Comparison of ENCODE assay signal across 1 cellular context in genomic region chr16:11105038-11105903, GRCh38.
TF ChIP-seq lines count a peak whose summit lies in the region.

No MANE protein-coding gene starts in this region.

TF ChIP-seq in K562, 482 proteins besides CTCF, POLR2A, EP300 and RAD21 (continued from another document and continues in another):
- no peak for TF ChIP-seq CHD7 (IDR thresholded peaks at IDR 0.05; ENCODE audit: low read depth, low read length)
- 0 out of 2 replicates have a peak, but pooled peaks have one; percentile 5 for TF ChIP-seq C11orf30 (IDR thresholded peaks at IDR 0.05; ENCODE audit: low read depth)
- TF ChIP-seq ZMIZ1 (IDR thresholded peaks at IDR 0.05; ENCODE audit: low read depth in 2 of 2, low read length in 2 of 2) = peak in 1 of 2 experiments; percentile 88; a peak in 2 of 4 replicates
- TF ChIP-seq RBM34 (IDR thresholded peaks at IDR 0.05; ENCODE audit: borderline replicate concordance, insufficient read depth, low read length) = no peak
- TF ChIP-seq HOMEZ (CRISPR knock-in tag; IDR thresholded peaks at IDR 0.05) = no peak
- no peak for TF ChIP-seq IFI16 (CRISPR knock-in tag; IDR thresholded peaks at IDR 0.05)
- TF ChIP-seq ZNF699 (CRISPR knock-in tag; IDR thresholded peaks at IDR 0.05; ENCODE audit: insufficient replicate concordance) = no peak
- TF ChIP-seq MTA1 (IDR thresholded peaks at IDR 0.05; ENCODE audit: borderline replicate concordance) = peak; percentile 95
- TF ChIP-seq IRF9 (tag; IDR thresholded peaks at IDR 0.05) = peak; percentile 81
- no peak for TF ChIP-seq CCAR2 (IDR thresholded peaks at IDR 0.05; ENCODE audit: low read depth, low read length)
- TF ChIP-seq RCOR1 (IDR thresholded peaks at IDR 0.05; ENCODE audit: borderline replicate concordance in 1 of 2, low read depth in 2 of 2, low read length in 2 of 2) = peak; percentile 59 to 96; a peak in 3 of 4 replicates
- TF ChIP-seq PCBP1 (IDR thresholded peaks at IDR 0.05; ENCODE audit: low read depth, low read length, poor library complexity, severe bottlenecking) = no peak
- TF ChIP-seq BHLHE40 (IDR thresholded peaks at IDR 0.05; ENCODE audit: low read length) = peak; percentile 80
- no peak for TF ChIP-seq RNF219 (CRISPR knock-in tag; IDR thresholded peaks at IDR 0.05)
- TF ChIP-seq ZNF174 (CRISPR knock-in tag; IDR thresholded peaks at IDR 0.05) = no peak
- peak; percentile 98 for TF ChIP-seq KLF16 (IDR thresholded peaks at IDR 0.05)
- TF ChIP-seq ZNF644 (tag; IDR thresholded peaks at IDR 0.05; ENCODE audit: low read depth) = peak; percentile 80; the same call in 1 of the 2 replicates
- TF ChIP-seq TARDBP (IDR thresholded peaks at IDR 0.05) = peak; percentile 77; the same call in 1 of the 2 replicates
- TF ChIP-seq NKRF (IDR thresholded peaks at IDR 0.05; ENCODE audit: borderline replicate concordance) = 0 out of 2 replicates have a peak, but pooled peaks have one; percentile 37
- no peak for TF ChIP-seq THAP12 (CRISPR knock-in tag; IDR thresholded peaks at IDR 0.05)
- TF ChIP-seq ZNF408 (CRISPR knock-in tag; IDR thresholded peaks at IDR 0.05; ENCODE audit: low read depth) = no peak
- peak; percentile 78; the same call in 1 of the 2 replicates for TF ChIP-seq ETV5 (CRISPR knock-in tag; IDR thresholded peaks at IDR 0.05; ENCODE audit: low read depth)
- TF ChIP-seq BRF1 (IDR thresholded peaks at IDR 0.05; ENCODE audit: borderline replicate concordance, extremely low read depth, insufficient read length) = no peak
